In genomic region chr19:45470147-45471081, GRCh38 we compare ENCODE assay signal across 8 cellular contexts. TPM values are rescaled to one million over a fixed set of nuclear protein-coding genes. Genes with fewer than 3 reads are reported as not detected.
DNase-seq lines count a peak whose midpoint lies in the region; ATAC-seq, FAIRE-seq and TF ChIP-seq lines count a peak whose summit lies in the region.

No MANE protein-coding gene starts in this region.

- TF ChIP-seq POLR2A in esophagus squamous epithelium (IDR thresholded peaks at IDR 0.05): no peak

- WGBS in esophagus squamous epithelium, 2 donors: 13 to 44% methylated on average over 6 to 35 of the region's 40 CpGs

- H3K9me3 Mint-ChIP-seq in progenitor cell of endocrine pancreas (ENCODE audit: low read depth): no peaks in the 10 kb centered on the region

- H3K36me3 ChIP-seq in esophagus squamous epithelium: no peaks in the 10 kb centered on the region

- H3K4me3 ChIP-seq in HL-60 (replicated peaks; ENCODE audit: insufficient read depth, low read length): peak overlapping the region; percentile 52
- peak overlapping the region; percentile 61 to 84 (median 78) for H3K4me3 ChIP-seq in esophagus squamous epithelium

- DNase-seq in HL-60 (ENCODE audit: low read depth in 1 of 2, low spot score in 1 of 2): no peak
- peak; percentile 46 for DNase-seq in activated CD4-positive, alpha-beta T cell treated with anti-CD3 and anti-CD28 coated beads for 1 hour
- DNase-seq in esophagus squamous epithelium (lab: John Stamatoyannopoulos, UW): no peak
- DNase-seq in progenitor cell of endocrine pancreas (ENCODE audit: low spot score, unreplicated experiment): no peak
- DNase-seq in NOMO-1 treated with dmso at 0.1 percent for 144 hours (lab: John Stamatoyannopoulos, UW; ENCODE audit: unreplicated experiment): no peak
- DNase-seq in frontal cortex (ENCODE audit: low spot score in 2 of 2): no peak

- H3K36me3 Mint-ChIP-seq in progenitor cell of endocrine pancreas (ENCODE audit: insufficient read depth): no peaks in the 10 kb centered on the region

- intact Hi-C loops in esophagus squamous epithelium (cut with DNase I): no loop called here

- no peak overlapping the region for H3K27ac Mint-ChIP-seq in progenitor cell of endocrine pancreas

- H3K4me1 ChIP-seq in esophagus squamous epithelium: peaks cover 23 to 41% (median 23%) of the 10 kb centered on the region in 3 donors

- FAIRE-seq in frontal cortex (lab: Jason Lieb, UNC): no peak

- no peaks in the 10 kb centered on the region for H3K27me3 ChIP-seq in HL-60 (ENCODE audit: insufficient read depth, poor library complexity, severe bottlenecking)
- peaks cover 0 to 7% (median 0%) of the 10 kb centered on the region in 4 donors for H3K27me3 ChIP-seq in esophagus squamous epithelium

- ATAC-seq in HG03159 (IDR thresholded peaks at IDR 0.05; ENCODE audit: unreplicated experiment) (no peak), GM18909 (IDR thresholded peaks at IDR 0.05; ENCODE audit: poor library complexity, unreplicated experiment) (no peak)

- peaks cover 19% of the 10 kb centered on the region for H3K4me1 Mint-ChIP-seq in progenitor cell of endocrine pancreas (ENCODE audit: low read depth)

- peaks cover 31% of the 10 kb centered on the region for H3K27me3 Mint-ChIP-seq in progenitor cell of endocrine pancreas

- H3K27ac ChIP-seq in HL-60 (replicated peaks) (peak overlapping the region; percentile 97), esophagus squamous epithelium (peak overlapping the region; percentile 98 to 99 (median 98))

- no peak for TF ChIP-seq CTCF in HL-60 (IDR thresholded peaks at IDR 0.05; ENCODE audit: insufficient read depth, low read length)
- no peak for TF ChIP-seq CTCF in esophagus squamous epithelium (IDR thresholded peaks at IDR 0.05)
- no peak for TF ChIP-seq CTCF in progenitor cell of endocrine pancreas (IDR thresholded peaks at IDR 0.05; ENCODE audit: unreplicated experiment)

- peak overlapping the region; percentile 84 for H3K4me3 Mint-ChIP-seq in progenitor cell of endocrine pancreas (ENCODE audit: low read depth)

- no peaks in the 10 kb centered on the region for H3K9me3 ChIP-seq in esophagus squamous epithelium

RNA-seq across cellular contexts. Expression of gene FOSB, which starts 2.6 kb away (rescaled TPM):
- total RNA-seq in esophagus squamous epithelium (1 to 10 TPM; 1.7 to 4.6 (median 2.5) TPM), progenitor cell of endocrine pancreas (5.3 and 7.3 TPM in 2 replicates), frontal cortex (2.0 TPM)

RNA-seq across cellular contexts. Expression of gene RTN2, which starts 26.4 kb away (rescaled TPM):
- total RNA-seq in esophagus squamous epithelium: 1 to 10 TPM; 1.9 to 7.2 (median 4.2) TPM
- total RNA-seq in progenitor cell of endocrine pancreas: 17.9 and 21.6 TPM in 2 replicates
- total RNA-seq in frontal cortex: 54.2 TPM

RNA-seq across cellular contexts. Expression of gene PPM1N, which starts 27.8 kb away (rescaled TPM):
- 1 to 10 TPM; 1.8 to 6.7 (median 4.0) TPM for total RNA-seq in esophagus squamous epithelium
- total RNA-seq in progenitor cell of endocrine pancreas: 0.62 TPM in 1 of 2 replicates, not detected in the other
- 0.82 TPM for total RNA-seq in frontal cortex

RNA-seq across cellular contexts. Expression of gene VASP, which starts 36.9 kb away (rescaled TPM):
- total RNA-seq in esophagus squamous epithelium: 10 to 100 TPM; 39.2 to 82.9 (median 52.7) TPM
- total RNA-seq in progenitor cell of endocrine pancreas: 93.4 and 94.9 TPM in 2 replicates
- 9.0 TPM for total RNA-seq in frontal cortex

RNA-seq across cellular contexts. Expression of gene ERCC1, which starts 46.7 kb away (rescaled TPM):
- total RNA-seq in esophagus squamous epithelium (10 to 100 TPM; 27.7 to 80.9 (median 48.5) TPM), progenitor cell of endocrine pancreas (58.5 and 64.8 TPM in 2 replicates), frontal cortex (55.0 TPM)
